8 cellular contexts compared by ENCODE assay signal in the genomic region with DNA sequence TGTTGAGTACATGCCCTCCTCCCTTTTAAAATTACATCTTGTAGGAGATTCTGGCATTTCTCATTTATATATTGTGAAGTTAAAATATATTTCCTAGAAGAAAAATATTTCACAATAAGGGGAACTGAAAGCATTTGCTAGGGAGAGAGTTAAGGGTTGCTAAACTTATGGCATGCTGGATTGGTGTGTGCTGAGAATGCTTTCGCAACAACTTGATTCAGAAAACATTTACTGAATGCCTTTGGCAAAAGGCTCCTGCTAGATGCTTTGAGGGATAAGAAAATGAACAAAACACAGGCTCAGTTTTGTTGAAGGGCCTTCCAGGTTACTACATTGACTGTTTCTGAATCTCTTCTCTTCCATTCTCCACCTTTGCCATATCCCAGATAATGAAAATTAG.
DNase-seq lines count a peak whose midpoint lies in the region; ATAC-seq and TF ChIP-seq lines count a peak whose summit lies in the region.

No MANE protein-coding gene starts in this region.

- no peak overlapping the region for H3K4me3 Mint-ChIP-seq in CD4-positive, alpha-beta memory T cell

- peak; percentile 23 for DNase-seq in HPDE6-E6E7 (ENCODE audit: extremely low spot score)
- peak; percentile 50 for DNase-seq in islet precursor cell
- DNase-seq in stomach = no peak
- DNase-seq in CD4-positive, alpha-beta memory T cell = no peak
- DNase-seq in NCI-H2107 (lab: John Stamatoyannopoulos, UW) = no peak
- no peak for DNase-seq in activated CD8-positive, alpha-beta memory T cell treated with anti-CD3 and anti-CD28 coated beads for 24 hours

- no peaks in the 10 kb centered on the region for H3K27me3 ChIP-seq in stomach
- no peaks in the 10 kb centered on the region for H3K27me3 ChIP-seq in CD4-positive, alpha-beta memory T cell (ENCODE audit: insufficient read depth, low read length)

- no peak for ATAC-seq in HG03108 (IDR thresholded peaks at IDR 0.05; ENCODE audit: unreplicated experiment)

- no peaks in the 10 kb centered on the region for H3K9me3 ChIP-seq in stomach
- no peaks in the 10 kb centered on the region for H3K9me3 ChIP-seq in CD4-positive, alpha-beta memory T cell (ENCODE audit: control insufficient read depth in 1 of 2, low read length in 2 of 2)

- intact Hi-C loops in stomach (cut with DNase I; ENCODE audit: low total_unique reads) = no loop called here
- intact Hi-C loops in CD4-positive, alpha-beta memory T cell (cut with micrococcal nuclease) = no loop called here

- CTCF ChIA-PET in CD4-positive, alpha-beta memory T cell (lab: Charles Lee; ENCODE audit: partially characterized antibody) = no interaction called here

- POLR2A ChIA-PET in CD4-positive, alpha-beta memory T cell (lab: Charles Lee; ENCODE audit: partially characterized antibody) = no interaction called here

- WGBS in stomach, 5 donors = 33 to 59% (median 55%) methylated on average over 1 of the region's 1 CpG

- TF ChIP-seq EP300 in stomach (IDR thresholded peaks at IDR 0.05) = no peak

- TF ChIP-seq POLR2A in stomach (IDR thresholded peaks at IDR 0.05) = no peak

- H3K27me3 Mint-ChIP-seq in CD4-positive, alpha-beta memory T cell = no peaks in the 10 kb centered on the region

- TF ChIP-seq CTCF in stomach (IDR thresholded peaks at IDR 0.05) = no peak

- peaks cover 56 to 85% (median 71%) of the 10 kb centered on the region in 4 donors for H3K4me1 ChIP-seq in stomach
- peaks cover 22% of the 10 kb centered on the region for H3K4me1 ChIP-seq in CD4-positive, alpha-beta memory T cell (ENCODE audit: insufficient read depth, low read length)

- no peaks in the 10 kb centered on the region for H3K9me3 Mint-ChIP-seq in CD4-positive, alpha-beta memory T cell

- H3K4me1 Mint-ChIP-seq in CD4-positive, alpha-beta memory T cell = peaks cover 26 to 45% (median 29%) of the 10 kb centered on the region in 4 donors

- H3K36me3 Mint-ChIP-seq in CD4-positive, alpha-beta memory T cell = peaks cover 0 to 4% of the 10 kb centered on the region in 2 donors

- H3K27ac ChIP-seq in angular gyrus (ENCODE audit: low read depth, low read length) (peak overlapping the region; percentile 17), stomach (peak overlapping the region in 3 of 5 donors; percentile 12 to 67 (median 20))
- H3K27ac ChIP-seq in CD4-positive, alpha-beta memory T cell (ENCODE audit: low read depth, low read length) = no peak overlapping the region

- no peaks in the 10 kb centered on the region for H3K36me3 ChIP-seq in stomach
- no peaks in the 10 kb centered on the region for H3K36me3 ChIP-seq in CD4-positive, alpha-beta memory T cell (ENCODE audit: insufficient read depth, low read length)

- H3K27ac Mint-ChIP-seq in CD4-positive, alpha-beta memory T cell = peak overlapping the region in 1 of 7 donors; percentile 45

- H3K4me3 ChIP-seq in stomach = no peak overlapping the region
- H3K4me3 ChIP-seq in CD4-positive, alpha-beta memory T cell (ENCODE audit: low read length in 2 of 2) = no peak overlapping the region

Comparison
In these comparisons a context has a peak if more than half of its experiments do, and no peak if none do; other contexts are left out.
1. DNase-seq: peak in HPDE6-E6E7 (single experiment) and islet precursor cell (single experiment); none in stomach (single experiment), CD4-positive, alpha-beta memory T cell (0 of 5), NCI-H2107 (single experiment) and activated CD8-positive, alpha-beta memory T cell treated with anti-CD3 and anti-CD28 coated beads for 24 hours (single experiment).